Comparison of ENCODE assay signal across 1 cellular context in the genomic region with DNA sequence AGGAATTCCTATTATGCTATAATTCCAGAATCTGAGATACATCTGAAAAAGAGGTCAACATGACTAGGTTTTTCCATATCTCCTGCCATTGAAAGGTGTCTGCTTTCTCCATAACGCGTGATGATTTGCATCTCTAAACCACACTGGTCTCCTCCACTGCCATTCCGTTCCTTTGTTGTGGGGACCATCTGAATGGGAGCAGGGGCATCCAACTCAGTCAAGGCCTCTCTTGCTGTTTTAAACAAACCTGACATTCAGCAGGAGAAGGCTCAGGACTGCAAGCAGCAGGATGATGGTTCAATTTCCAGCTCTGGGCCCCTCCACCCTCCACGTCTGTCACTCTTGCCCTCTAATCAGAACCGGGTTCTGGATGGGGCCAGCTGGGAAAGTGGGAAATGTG.
TF ChIP-seq lines count a peak whose summit lies in the region.

No MANE protein-coding gene starts in this region.

TF ChIP-seq in H1, 55 proteins besides CTCF, POLR2A, EP300 and RAD21:
- TF ChIP-seq CEBPB (IDR thresholded peaks at IDR 0.05; ENCODE audit: low read depth, low read length) (no peak), POLR2AphosphoS5 (IDR thresholded peaks at IDR 0.05; ENCODE audit: low read depth, low read length) (no peak), PHF8 (conservative IDR thresholded peaks at IDR 0.05; ENCODE audit: low read depth, low read length) (no peak), JUND (IDR thresholded peaks at IDR 0.05; ENCODE audit: low read length) (no peak), SIRT6 (IDR thresholded peaks at IDR 0.05; ENCODE audit: low read length) (no peak), YY1 (IDR thresholded peaks at IDR 0.05; ENCODE audit: low read depth, low read length) (no peak), SP1 (IDR thresholded peaks at IDR 0.05; ENCODE audit: low read depth, low read length) (no peak), HDAC6 (IDR thresholded peaks at IDR 0.05; ENCODE audit: low read depth, low read length) (no peak)
- TF ChIP-seq, protein P1, sequence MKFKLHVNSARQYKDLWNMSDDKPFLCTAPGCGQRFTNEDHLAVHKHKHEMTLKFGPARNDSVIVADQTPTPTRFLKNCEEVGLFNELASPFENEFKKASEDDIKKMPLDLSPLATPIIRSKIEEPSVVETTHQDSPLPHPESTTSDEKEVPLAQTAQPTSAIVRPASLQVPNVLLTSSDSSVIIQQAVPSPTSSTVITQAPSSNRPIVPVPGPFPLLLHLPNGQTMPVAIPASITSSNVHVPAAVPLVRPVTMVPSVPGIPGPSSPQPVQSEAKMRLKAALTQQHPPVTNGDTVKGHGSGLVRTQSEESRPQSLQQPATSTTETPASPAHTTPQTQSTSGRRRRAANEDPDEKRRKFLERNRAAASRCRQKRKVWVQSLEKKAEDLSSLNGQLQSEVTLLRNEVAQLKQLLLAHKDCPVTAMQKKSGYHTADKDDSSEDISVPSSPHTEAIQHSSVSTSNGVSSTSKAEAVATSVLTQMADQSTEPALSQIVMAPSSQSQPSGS (IDR thresholded peaks at IDR 0.05; ENCODE audit: low read length) = no peak; the same call in none of the 2 replicates
- TF ChIP-seq, protein P2, sequence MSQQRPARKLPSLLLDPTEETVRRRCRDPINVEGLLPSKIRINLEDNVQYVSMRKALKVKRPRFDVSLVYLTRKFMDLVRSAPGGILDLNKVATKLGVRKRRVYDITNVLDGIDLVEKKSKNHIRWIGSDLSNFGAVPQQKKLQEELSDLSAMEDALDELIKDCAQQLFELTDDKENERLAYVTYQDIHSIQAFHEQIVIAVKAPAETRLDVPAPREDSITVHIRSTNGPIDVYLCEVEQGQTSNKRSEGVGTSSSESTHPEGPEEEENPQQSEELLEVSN (IDR thresholded peaks at IDR 0.05) = no peak
